In the genomic region with DNA sequence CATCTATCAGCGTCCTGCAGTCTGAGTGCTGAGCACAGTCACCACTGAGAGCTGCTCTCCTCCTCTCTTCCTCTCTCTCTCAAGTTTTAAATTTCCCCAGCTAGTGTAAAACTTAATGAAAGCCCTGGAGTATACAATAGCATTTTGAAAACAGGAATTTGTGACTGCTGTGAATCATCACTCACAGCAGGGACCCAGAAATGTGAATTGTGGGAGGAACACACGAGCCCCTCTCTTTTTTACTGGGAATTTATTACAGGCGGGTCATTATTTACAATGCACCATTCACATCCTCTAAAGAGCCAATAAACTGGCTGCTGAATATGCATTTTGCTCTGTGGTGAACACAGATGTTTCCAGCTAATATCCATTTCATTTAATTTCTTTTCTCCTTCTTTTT, we compare ENCODE assay signal across 25 cellular contexts.
DNase-seq lines count a peak whose midpoint lies in the region; ATAC-seq and TF ChIP-seq lines count a peak whose summit lies in the region.
"Had no signal": no experiment of that assay in that cellular context is flagged by ENCODE, and none has a peak within 500 bp of the region (broad histone marks: within the 10 kb centered on the region; RNA-seq: fewer than 3 reads in every experiment).

No MANE protein-coding gene starts in this region.

- H3K36me3 ChIP-seq in mesendoderm (ENCODE audit: control insufficient read depth, insufficient read depth, low read length) (no peaks in the 10 kb centered on the region), psoas muscle (ENCODE audit: insufficient read depth in 1 of 2, low read depth in 1 of 2) (no peaks in the 10 kb centered on the region), hepatocyte (replicated peaks; ENCODE audit: insufficient read depth, low read depth) (no peaks in the 10 kb centered on the region)
- H3K36me3 ChIP-seq: sigmoid colon, tibial artery had no signal

- no peak overlapping the region for H3K23ac ChIP-seq in mesendoderm (ENCODE audit: low read length)

- H3K36me3 Mint-ChIP-seq in WTC11: no peaks in the 10 kb centered on the region
- H3K36me3 Mint-ChIP-seq in activated naive CD8-positive, alpha-beta T cell treated with anti-CD3 and anti-CD28 coated beads, Interleukin-2, amount 50 U/mL, for 24 hours (ENCODE audit: low read depth): no peaks in the 10 kb centered on the region
- H3K36me3 Mint-ChIP-seq: activated CD8-positive, alpha-beta memory T cell treated with anti-CD3 and anti-CD28 coated beads, Interleukin-2, amount 10 ng/mL, durations not matched to agents 7 days and 5 days; CD4-positive, CD25-positive, alpha-beta regulatory T cell; memory B cell had no signal

- no peak overlapping the region for H4K8ac ChIP-seq in mesendoderm (ENCODE audit: low read depth, low read length)

- no peak overlapping the region for H3K9ac ChIP-seq in mesendoderm (ENCODE audit: low read length)

- peaks cover 8% of the 10 kb centered on the region for H3K4me1 Mint-ChIP-seq in WTC11
- H3K4me1 Mint-ChIP-seq in activated naive CD8-positive, alpha-beta T cell treated with anti-CD3 and anti-CD28 coated beads, Interleukin-2, amount 50 U/mL, for 24 hours: no peaks in the 10 kb centered on the region
- H3K4me1 Mint-ChIP-seq: activated CD8-positive, alpha-beta memory T cell treated with anti-CD3 and anti-CD28 coated beads, Interleukin-2, amount 10 ng/mL, durations not matched to agents 7 days and 5 days; CD4-positive, CD25-positive, alpha-beta regulatory T cell; memory B cell; T-helper 17 cell had no signal

- no peak overlapping the region for H3K27ac Mint-ChIP-seq in WTC11
- H3K27ac Mint-ChIP-seq in activated naive CD8-positive, alpha-beta T cell treated with anti-CD3 and anti-CD28 coated beads, Interleukin-2, amount 50 U/mL, for 24 hours: no peak overlapping the region
- H3K27ac Mint-ChIP-seq: activated CD8-positive, alpha-beta memory T cell treated with anti-CD3 and anti-CD28 coated beads, Interleukin-2, amount 10 ng/mL, durations not matched to agents 7 days and 5 days; CD4-positive, CD25-positive, alpha-beta regulatory T cell; memory B cell; T-helper 17 cell had no signal

- no peak overlapping the region for H3K4ac ChIP-seq in mesendoderm (ENCODE audit: low read depth, low read length)

- no peaks in the 10 kb centered on the region for H3K27me3 ChIP-seq in mesendoderm (ENCODE audit: insufficient read depth, low read length, poor library complexity)
- peaks cover 0 to 4% (median 3%) of the 10 kb centered on the region in 3 donors for H3K27me3 ChIP-seq in psoas muscle (ENCODE audit: insufficient read depth in 3 of 3, low read length in 2 of 3)
- no peaks in the 10 kb centered on the region for H3K27me3 ChIP-seq in hepatocyte
- H3K27me3 ChIP-seq: sigmoid colon, tibial artery had no signal

- H3K4me1 ChIP-seq in mesendoderm (ENCODE audit: control insufficient read depth, low read depth, low read length) (no peaks in the 10 kb centered on the region), psoas muscle (no peaks in the 10 kb centered on the region), hepatocyte (ENCODE audit: insufficient read depth) (no peaks in the 10 kb centered on the region)
- H3K4me1 ChIP-seq: sigmoid colon, tibial artery had no signal

- no peak overlapping the region for H3K18ac ChIP-seq in mesendoderm (ENCODE audit: low read length)

- no CpG with 5 or more reads among the region's 3 CpGs for WGBS in mesendoderm (ENCODE audit: extremely low coverage, insufficient coverage, low lambda C conversion rate)
- WGBS in psoas muscle, 3 donors: 17 to 19% (median 17%) methylated on average over 3 of the region's 3 CpGs
- 32% methylated on average over 3 of the region's 3 CpGs for WGBS in hepatocyte (ENCODE audit: low lambda C conversion rate, missing lambda C conversion rate)

- H3K9me3 ChIP-seq in psoas muscle (no peaks in the 10 kb centered on the region), hepatocyte (ENCODE audit: low read depth) (no peaks in the 10 kb centered on the region)
- H3K9me3 ChIP-seq: sigmoid colon, tibial artery had no signal

- DNase-seq in NCI-H2107 treated with DMSO at 0.1 percent for 48 hours (lab: John Stamatoyannopoulos, UW; ENCODE audit: unreplicated experiment) (peak; percentile 20), NCI-H2107 (lab: John Stamatoyannopoulos, UW) (no peak), WTC11 (ENCODE audit: low spot score) (no peak), mesendoderm (peak; percentile 19), dedifferentiated amniotic fluid mesenchymal stem cell (ENCODE audit: extremely low spot score) (no peak), psoas muscle (no peak), hepatocyte (ENCODE audit: low spot score) (no peak)
- DNase-seq in activated naive CD8-positive, alpha-beta T cell treated with anti-CD3 and anti-CD28 coated beads, Interleukin-2, amount 50 U/mL, for 24 hours: no peak
- DNase-seq: activated CD4-positive, alpha-beta T cell treated with anti-CD3 and anti-CD28 coated beads, Interleukin-2, amount 50 U/mL, for 4 hours; activated CD8-positive, alpha-beta memory T cell treated with anti-CD3 and anti-CD28 coated beads, Interleukin-2, amount 10 ng/mL, durations not matched to agents 7 days and 5 days; activated T-cell treated with anti-CD3 and anti-CD28 coated beads, Interleukin-2, amount 50 U/mL, for 4 hours; CD4-positive, CD25-positive, alpha-beta regulatory T cell; NCI-H1436; NCI-H510A treated with DMSO at 0.1 percent for 48 hours; Right ventricle myocardium superior; sigmoid colon; stimulated activated CD4-positive, alpha-beta T cell treated with anti-CD3 and anti-CD28 coated beads, Interleukin-4, amount 100 ng/mL, for 24 hours; T-helper 17 cell; tibial artery had no signal

- no peak overlapping the region for H4K5ac ChIP-seq in mesendoderm (ENCODE audit: low read length)

- no peaks in the 10 kb centered on the region for H3K79me2 ChIP-seq in mesendoderm (ENCODE audit: control insufficient read depth, insufficient read depth, low read length)
- H3K79me2 ChIP-seq in hepatocyte: no peaks in the 10 kb centered on the region

- no peak overlapping the region for H3K4me3 Mint-ChIP-seq in WTC11
- no peak overlapping the region for H3K4me3 Mint-ChIP-seq in activated naive CD8-positive, alpha-beta T cell treated with anti-CD3 and anti-CD28 coated beads, Interleukin-2, amount 50 U/mL, for 24 hours
- H3K4me3 Mint-ChIP-seq: activated CD8-positive, alpha-beta memory T cell treated with anti-CD3 and anti-CD28 coated beads, Interleukin-2, amount 10 ng/mL, durations not matched to agents 7 days and 5 days; activated T-cell treated with anti-CD3 and anti-CD28 coated beads, Interleukin-2, amount 50 U/mL, for 4 hours; CD4-positive, CD25-positive, alpha-beta regulatory T cell; memory B cell; T-helper 17 cell had no signal

- no peaks in the 10 kb centered on the region for H3K9me3 Mint-ChIP-seq in WTC11
- no peaks in the 10 kb centered on the region for H3K9me3 Mint-ChIP-seq in activated naive CD8-positive, alpha-beta T cell treated with anti-CD3 and anti-CD28 coated beads, Interleukin-2, amount 50 U/mL, for 24 hours
- H3K9me3 Mint-ChIP-seq: activated T-cell treated with anti-CD3 and anti-CD28 coated beads, Interleukin-2, amount 50 U/mL, for 4 hours; memory B cell had no signal

- no peak overlapping the region for H2AFZ ChIP-seq in hepatocyte

- no peak overlapping the region for H2AK5ac ChIP-seq in mesendoderm (ENCODE audit: low read length)

- H3K9me2 ChIP-seq in hepatocyte (replicated peaks; ENCODE audit: insufficient read depth): no peaks in the 10 kb centered on the region

- no peak overlapping the region for H3K56ac ChIP-seq in mesendoderm (ENCODE audit: low read length)

- no peak overlapping the region for H2BK120ac ChIP-seq in mesendoderm (ENCODE audit: low read depth, low read length)

- no peaks in the 10 kb centered on the region for H3K79me1 ChIP-seq in mesendoderm (ENCODE audit: low read length)

- ATAC-seq in WTC11 (peak; percentile 65), psoas muscle (no peak)
- no peak for ATAC-seq in activated naive CD8-positive, alpha-beta T cell treated with anti-CD3 and anti-CD28 coated beads, Interleukin-2, amount 50 U/mL, for 24 hours
- ATAC-seq: activated CD4-positive, CD25-positive, alpha-beta regulatory T cell treated with anti-CD3 and anti-CD28 coated beads, Interleukin-2, amount 50 U/mL, for 24 hours; activated CD8-positive, alpha-beta memory T cell treated with anti-CD3 and anti-CD28 coated beads, Interleukin-2, amount 10 ng/mL, durations not matched to agents 7 days and 5 days; activated T-cell treated with anti-CD3 and anti-CD28 coated beads, Interleukin-2, amount 50 U/mL, for 4 hours; HCT116; HepG2; left lobe of liver; T-helper 17 cell had no signal

- H3K27ac ChIP-seq in mesendoderm (ENCODE audit: low read depth, low read length) (no peak overlapping the region), psoas muscle (no peak overlapping the region), hepatocyte (no peak overlapping the region)
- H3K27ac ChIP-seq: 22Rv1, sigmoid colon, tibial artery had no signal

- TF ChIP-seq CTCF in WTC11 (IDR thresholded peaks at IDR 0.05) (no peak), psoas muscle (IDR thresholded peaks at IDR 0.05) (no peak), hepatocyte (IDR thresholded peaks at IDR 0.05; ENCODE audit: poor library complexity) (no peak)

- H3K4me3 ChIP-seq in mesendoderm (ENCODE audit: low read length): no peak overlapping the region
- H3K4me3 ChIP-seq in psoas muscle: no peak overlapping the region
- no peak overlapping the region for H3K4me3 ChIP-seq in hepatocyte
- H3K4me3 ChIP-seq: sigmoid colon, tibial artery had no signal

- no peaks in the 10 kb centered on the region for H4K20me1 ChIP-seq in hepatocyte (ENCODE audit: insufficient read depth, poor library complexity, severe bottlenecking)

- H2BK5ac ChIP-seq in mesendoderm (ENCODE audit: low read length): no peak overlapping the region

- intact Hi-C loops in psoas muscle (cut with DNase I): no loop called here

- H3K27me3 Mint-ChIP-seq in WTC11 (ENCODE audit: low read depth): no peaks in the 10 kb centered on the region
- peaks cover 7% of the 10 kb centered on the region for H3K27me3 Mint-ChIP-seq in activated naive CD8-positive, alpha-beta T cell treated with anti-CD3 and anti-CD28 coated beads, Interleukin-2, amount 50 U/mL, for 24 hours
- H3K27me3 Mint-ChIP-seq: activated CD8-positive, alpha-beta memory T cell treated with anti-CD3 and anti-CD28 coated beads, Interleukin-2, amount 10 ng/mL, durations not matched to agents 7 days and 5 days; CD4-positive, CD25-positive, alpha-beta regulatory T cell had no signal

- POLR2A ChIA-PET in WTC11 (lab: Charles Lee): no interaction called here

- no peak overlapping the region for H2BK15ac ChIP-seq in mesendoderm (replicated peaks; ENCODE audit: low read depth)

- CTCF ChIA-PET in WTC11 (lab: Charles Lee): no interaction called here

- no peak overlapping the region for H3K4me2 ChIP-seq in mesendoderm (ENCODE audit: low read length)
- H3K4me2 ChIP-seq in hepatocyte: no peak overlapping the region

Comparison
In these comparisons a context has a peak if more than half of its experiments do, and no peak if none do; other contexts are left out.
1. DNase-seq: peak in NCI-H2107 treated with DMSO at 0.1 percent for 48 hours (single experiment) and mesendoderm (single experiment); none in NCI-H2107 (single experiment), WTC11 (single experiment), dedifferentiated amniotic fluid mesenchymal stem cell (single experiment), psoas muscle (0 of 2), activated naive CD8-positive, alpha-beta T cell treated with anti-CD3 and anti-CD28 coated beads, Interleukin-2, amount 50 U/mL, for 24 hours (single experiment) and hepatocyte (single experiment).